In genomic region chr6:167907837-167908681, GRCh38 we compare ENCODE assay signal across 10 cellular contexts.
A peak's percentile ranks its signal among the peaks of the same experiment; 100 is the strongest.
DNase-seq lines count a peak whose midpoint lies in the region; FAIRE-seq and TF ChIP-seq lines count a peak whose summit lies in the region.
"Had no signal": no experiment of that assay in that cellular context is flagged by ENCODE, and none has a peak within 500 bp of the region (broad histone marks: within the 10 kb centered on the region; RNA-seq: fewer than 3 reads in every experiment).

No MANE protein-coding gene starts in this region.

- no peak overlapping the region for H3K9ac ChIP-seq in kidney (ENCODE audit: low read length in 2 of 2)

- H3K9me3 ChIP-seq in WERI-Rb-1 (ENCODE audit: severe bottlenecking) (no peaks in the 10 kb centered on the region), kidney (ENCODE audit: control insufficient read depth in 1 of 2, low read length in 2 of 2) (no peaks in the 10 kb centered on the region)

- H3K4me3 ChIP-seq in WERI-Rb-1 (ENCODE audit: low read depth, low read length) = no peak overlapping the region
- no peak overlapping the region for H3K4me3 ChIP-seq in kidney (ENCODE audit: low read length in 2 of 2)

- H3K36me3 Mint-ChIP-seq in activated CD4-positive, alpha-beta T cell treated with anti-CD3 and anti-CD28 coated beads, Interleukin-2, amount 10 ng/mL, durations not matched to agents 24 days and 14 days (ENCODE audit: low read depth) = no peaks in the 10 kb centered on the region
- no peaks in the 10 kb centered on the region for H3K36me3 Mint-ChIP-seq in activated T-helper 2 cell treated with anti-CD3 and anti-CD28 coated beads, Interferon-gamma antibody, Interleukin-2, Interleukin-4, amounts not matched to agents 10 μg/mL and 5 μg/mL and 100 μg/mL, durations not matched to agents 14 hours and 24 hours and 36 hours (ENCODE audit: low read depth)

- H3K9me3 Mint-ChIP-seq in activated CD4-positive, alpha-beta T cell treated with anti-CD3 and anti-CD28 coated beads, Interleukin-2, amount 10 ng/mL, durations not matched to agents 24 days and 14 days = no peaks in the 10 kb centered on the region
- H3K9me3 Mint-ChIP-seq in activated T-helper 2 cell treated with anti-CD3 and anti-CD28 coated beads, Interferon-gamma antibody, Interleukin-2, Interleukin-4, amounts not matched to agents 10 μg/mL and 5 μg/mL and 100 μg/mL, durations not matched to agents 14 hours and 24 hours and 36 hours = no peaks in the 10 kb centered on the region

- H3K4me3 Mint-ChIP-seq in activated CD4-positive, alpha-beta T cell treated with anti-CD3 and anti-CD28 coated beads, Interleukin-2, amount 10 ng/mL, durations not matched to agents 24 days and 14 days = no peak overlapping the region
- H3K4me3 Mint-ChIP-seq in activated T-helper 2 cell treated with anti-CD3 and anti-CD28 coated beads, Interferon-gamma antibody, Interleukin-2, Interleukin-4, amounts not matched to agents 10 μg/mL and 5 μg/mL and 100 μg/mL, durations not matched to agents 14 hours and 24 hours and 36 hours (ENCODE audit: low read depth) = no peak overlapping the region

- peak; percentile 59 for FAIRE-seq in kidney (lab: Jason Lieb, UNC)
- FAIRE-seq: GM18507 had no signal

- no peak for TF ChIP-seq EP300 in Ishikawa (IDR thresholded peaks at IDR 0.05; ENCODE audit: borderline replicate concordance)

- no peaks in the 10 kb centered on the region for H3K4me1 Mint-ChIP-seq in activated CD4-positive, alpha-beta T cell treated with anti-CD3 and anti-CD28 coated beads, Interleukin-2, amount 10 ng/mL, durations not matched to agents 24 days and 14 days
- no peaks in the 10 kb centered on the region for H3K4me1 Mint-ChIP-seq in activated T-helper 2 cell treated with anti-CD3 and anti-CD28 coated beads, Interferon-gamma antibody, Interleukin-2, Interleukin-4, amounts not matched to agents 10 μg/mL and 5 μg/mL and 100 μg/mL, durations not matched to agents 14 hours and 24 hours and 36 hours (ENCODE audit: low read depth)

- intact Hi-C loops in kidney (cut with DNase I) = no loop called here
- intact Hi-C loops in activated CD4-positive, alpha-beta T cell treated with anti-CD3 and anti-CD28 coated beads, Interleukin-2, amount 10 ng/mL, durations not matched to agents 24 days and 14 days (cut with micrococcal nuclease) = no loop called here
- intact Hi-C loops in activated T-helper 2 cell treated with anti-CD3 and anti-CD28 coated beads, Interferon-gamma antibody, Interleukin-2, Interleukin-4, amounts not matched to agents 10 μg/mL and 5 μg/mL and 100 μg/mL, durations not matched to agents 14 hours and 24 hours and 36 hours (cut with micrococcal nuclease) = no loop called here

- peaks cover 35% of the 10 kb centered on the region for H3K36me3 ChIP-seq in WERI-Rb-1
- H3K36me3 ChIP-seq in kidney (ENCODE audit: control insufficient read depth in 1 of 2, insufficient read depth in 2 of 2, low read length in 2 of 2) = peaks cover 6 to 10% of the 10 kb centered on the region in 2 donors

- peak; percentile 44; the same call in 1 of the 2 replicates for TF ChIP-seq RAD21 in Ishikawa (IDR thresholded peaks at IDR 0.05; ENCODE audit: low read depth)

- H3K27me3 Mint-ChIP-seq in activated CD4-positive, alpha-beta T cell treated with anti-CD3 and anti-CD28 coated beads, Interleukin-2, amount 10 ng/mL, durations not matched to agents 24 days and 14 days = no peaks in the 10 kb centered on the region
- no peaks in the 10 kb centered on the region for H3K27me3 Mint-ChIP-seq in activated T-helper 2 cell treated with anti-CD3 and anti-CD28 coated beads, Interferon-gamma antibody, Interleukin-2, Interleukin-4, amounts not matched to agents 10 μg/mL and 5 μg/mL and 100 μg/mL, durations not matched to agents 14 hours and 24 hours and 36 hours (ENCODE audit: low read depth)

- H3K27me3 ChIP-seq in WERI-Rb-1 (ENCODE audit: insufficient read depth, low read depth, severe bottlenecking) = no peaks in the 10 kb centered on the region

- peak; percentile 42 for TF ChIP-seq CTCF in WERI-Rb-1 (IDR thresholded peaks at IDR 0.05; ENCODE audit: low read depth, low read length)
- peak; percentile 45 for TF ChIP-seq CTCF in kidney (IDR thresholded peaks at IDR 0.05; ENCODE audit: borderline replicate concordance, extremely low read depth, insufficient read depth)

- no peak overlapping the region for H3K27ac Mint-ChIP-seq in activated CD4-positive, alpha-beta T cell treated with anti-CD3 and anti-CD28 coated beads, Interleukin-2, amount 10 ng/mL, durations not matched to agents 24 days and 14 days
- H3K27ac Mint-ChIP-seq in activated T-helper 2 cell treated with anti-CD3 and anti-CD28 coated beads, Interferon-gamma antibody, Interleukin-2, Interleukin-4, amounts not matched to agents 10 μg/mL and 5 μg/mL and 100 μg/mL, durations not matched to agents 14 hours and 24 hours and 36 hours = no peak overlapping the region

- DNase-seq in AG08396 (ENCODE audit: low spot score) = peak; percentile 11
- DNase-seq in WERI-Rb-1 = peak; percentile 18
- DNase-seq in kidney = no peak
- no peak for DNase-seq in GDM1 (lab: John Stamatoyannopoulos, UW)
- DNase-seq in activated CD4-positive, alpha-beta T cell treated with anti-CD3 and anti-CD28 coated beads, Interleukin-2, amount 10 ng/mL, durations not matched to agents 24 days and 14 days = no peak
- DNase-seq in DMS114 treated with DMSO at 0.1 percent for 48 hours (lab: John Stamatoyannopoulos, UW; ENCODE audit: unreplicated experiment) = no peak
- DNase-seq in activated T-helper 2 cell treated with anti-CD3 and anti-CD28 coated beads, Interferon-gamma antibody, Interleukin-2, Interleukin-4, amounts not matched to agents 10 μg/mL and 5 μg/mL and 100 μg/mL, durations not matched to agents 14 hours and 24 hours and 36 hours (ENCODE audit: low spot score) = no peak
- DNase-seq: activated T-cell treated with anti-CD3 and anti-CD28 coated beads for 4 hours had no signal

- H3K27ac ChIP-seq in WERI-Rb-1 (no peak overlapping the region), kidney (ENCODE audit: low read depth in 2 of 2, low read length in 2 of 2) (no peak overlapping the region)

- H3K4me1 ChIP-seq in kidney (ENCODE audit: control insufficient read depth in 1 of 2, insufficient read depth in 1 of 2, low read depth in 1 of 2, low read length in 2 of 2) = peaks cover 3 to 6% of the 10 kb centered on the region in 2 donors

TF ChIP-seq in Ishikawa, 13 proteins besides CTCF, POLR2A, EP300 and RAD21:
- TF ChIP-seq TEAD4 (IDR thresholded peaks at IDR 0.05) (no peak), NFIC (IDR thresholded peaks at IDR 0.05) (no peak), EGR1 (IDR thresholded peaks at IDR 0.05) (no peak), USF1 (IDR thresholded peaks at IDR 0.05) (no peak), TAF1 (IDR thresholded peaks at IDR 0.05; ENCODE audit: low read depth) (no peak), FOXM1 (IDR thresholded peaks at IDR 0.05; ENCODE audit: borderline replicate concordance, low read depth) (no peak), TCF12 (IDR thresholded peaks at IDR 0.05; ENCODE audit: low read depth) (no peak), CEBPB (IDR thresholded peaks at IDR 0.05) (no peak), ZBTB7A (IDR thresholded peaks at IDR 0.05; ENCODE audit: low read depth) (no peak), CREB1 (IDR thresholded peaks at IDR 0.05; ENCODE audit: low read depth) (no peak), MAX (IDR thresholded peaks at IDR 0.05) (no peak), YY1 (IDR thresholded peaks at IDR 0.05; ENCODE audit: low read depth) (no peak), REST (IDR thresholded peaks at IDR 0.05; ENCODE audit: low read depth) (no peak)

Comparison
In these comparisons a context has a peak if more than half of its experiments do, and no peak if none do; other contexts are left out.
1. DNase-seq: peak in AG08396 (single experiment) and WERI-Rb-1 (single experiment); none in kidney (single experiment), GDM1 (single experiment), activated CD4-positive, alpha-beta T cell treated with anti-CD3 and anti-CD28 coated beads, Interleukin-2, amount 10 ng/mL, durations not matched to agents 24 days and 14 days (single experiment), DMS114 treated with DMSO at 0.1 percent for 48 hours (single experiment) and activated T-helper 2 cell treated with anti-CD3 and anti-CD28 coated beads, Interferon-gamma antibody, Interleukin-2, Interleukin-4, amounts not matched to agents 10 μg/mL and 5 μg/mL and 100 μg/mL, durations not matched to agents 14 hours and 24 hours and 36 hours (single experiment).